ENCODE assay signal across 17 cellular contexts in genomic region chr14:68525516-68525915, GRCh38.
DNase-seq lines count a peak whose midpoint lies in the region; ATAC-seq and TF ChIP-seq lines count a peak whose summit lies in the region.
"Had no signal": no experiment of that assay in that cellular context is flagged by ENCODE, and none has a peak within 500 bp of the region (broad histone marks: within the 10 kb centered on the region; RNA-seq: fewer than 3 reads in every experiment).

No MANE protein-coding gene starts in this region.

- H3K9me3 Mint-ChIP-seq in osteocyte (ENCODE audit: unreplicated experiment), result peaks cover 10% of the 10 kb centered on the region
- peaks cover 10% of the 10 kb centered on the region for H3K9me3 Mint-ChIP-seq in activated naive CD8-positive, alpha-beta T cell treated with anti-CD3 and anti-CD28 coated beads for 36 hours

- H3K4me1 Mint-ChIP-seq in osteocyte (ENCODE audit: unreplicated experiment), result peaks cover 46% of the 10 kb centered on the region
- H3K4me1 Mint-ChIP-seq in activated naive CD8-positive, alpha-beta T cell treated with anti-CD3 and anti-CD28 coated beads for 36 hours, result peaks cover 3% of the 10 kb centered on the region

- H3K27me3 ChIP-seq in body of pancreas, result no peaks in the 10 kb centered on the region
- no peaks in the 10 kb centered on the region for H3K27me3 ChIP-seq in gastroesophageal sphincter
- H3K27me3 ChIP-seq in uterus, result no peaks in the 10 kb centered on the region
- H3K27me3 ChIP-seq: BLaER1 treated with 17β-estradiol and CSF1 and Interleukin-3, amounts not matched to agents 10 nM and 100 nM had no signal

- TF ChIP-seq CTCF in body of pancreas (IDR thresholded peaks at IDR 0.05) (no peak), gastroesophageal sphincter (IDR thresholded peaks at IDR 0.05) (no peak), osteocyte (IDR thresholded peaks at IDR 0.05) (no peak), uterus (IDR thresholded peaks at IDR 0.05) (no peak)

- H3K4me1 ChIP-seq in body of pancreas (peaks cover 87% of the 10 kb centered on the region), gastroesophageal sphincter (peaks cover 16 to 67% (median 40%) of the 10 kb centered on the region in 3 donors), uterus (peaks cover 12 to 13% of the 10 kb centered on the region in 2 donors)

- H3K9me3 ChIP-seq in body of pancreas (no peaks in the 10 kb centered on the region), gastroesophageal sphincter (peaks cover 0 to 14% (median 0%) of the 10 kb centered on the region in 3 donors), uterus (peaks cover 0 to 3% of the 10 kb centered on the region in 2 donors)

- H3K27ac ChIP-seq in body of pancreas (peak overlapping the region in 3 of 4 donors; percentile 82 to 89 (median 88)), gastroesophageal sphincter (peak overlapping the region in 3 of 4 donors; percentile 79 to 85 (median 85)), uterus (peak overlapping the region; percentile 89 to 92)

- ATAC-seq in body of pancreas (no peak), gastroesophageal sphincter (no peak), HG03025 (IDR thresholded peaks at IDR 0.05; ENCODE audit: low FRiP score, unreplicated experiment) (no peak), HG02642 (IDR thresholded peaks at IDR 0.05; ENCODE audit: poor library complexity, unreplicated experiment) (no peak)
- ATAC-seq: HCT116, HepG2, Panc1 had no signal

- no peak for DNase-seq in body of pancreas
- peak; percentile 30 for DNase-seq in osteocyte (ENCODE audit: extremely low spot score, unreplicated experiment)
- no peak for DNase-seq in uterus
- no peak for DNase-seq in activated naive CD8-positive, alpha-beta T cell treated with anti-CD3 and anti-CD28 coated beads for 36 hours
- DNase-seq: DMS79 treated with DMSO at 0.1 percent for 48 hours, GOT3, KG1, NCI-H187, NCI-H226, NCI-H524 treated with DMSO at 0.1 percent for 48 hours had no signal

- WGBS in body of pancreas, 2 donors, result 92 to 98% methylated on average over 4 of the region's 4 CpGs
- 100% methylated on average over 1 to 2 of the region's 4 CpGs for WGBS in gastroesophageal sphincter (ENCODE audit: low coverage in 1 of 2), 2 donors

- H3K27ac Mint-ChIP-seq in osteocyte (ENCODE audit: unreplicated experiment), result no peak overlapping the region
- H3K27ac Mint-ChIP-seq in activated naive CD8-positive, alpha-beta T cell treated with anti-CD3 and anti-CD28 coated beads for 36 hours, result no peak overlapping the region

- TF ChIP-seq POLR2A in body of pancreas (IDR thresholded peaks at IDR 0.05) (no peak), gastroesophageal sphincter (IDR thresholded peaks at IDR 0.05) (no peak), uterus (IDR thresholded peaks at IDR 0.05) (no peak)

- H3K36me3 ChIP-seq in body of pancreas (replicated peaks in 1 of 2; ENCODE audit: insufficient read depth in 1 of 2, low read depth in 2 of 2) (no peaks in the 10 kb centered on the region), gastroesophageal sphincter (no peaks in the 10 kb centered on the region), uterus (no peaks in the 10 kb centered on the region)

- no peak overlapping the region for H3K4me3 Mint-ChIP-seq in osteocyte (ENCODE audit: unreplicated experiment)
- H3K4me3 Mint-ChIP-seq in activated naive CD8-positive, alpha-beta T cell treated with anti-CD3 and anti-CD28 coated beads for 36 hours, result no peak overlapping the region

- peaks cover 10% of the 10 kb centered on the region for H3K36me3 Mint-ChIP-seq in osteocyte (ENCODE audit: unreplicated experiment)
- peaks cover 4% of the 10 kb centered on the region for H3K36me3 Mint-ChIP-seq in activated naive CD8-positive, alpha-beta T cell treated with anti-CD3 and anti-CD28 coated beads for 36 hours

- TF ChIP-seq EP300 in gastroesophageal sphincter (IDR thresholded peaks at IDR 0.05), result no peak

- H3K4me3 ChIP-seq in body of pancreas (no peak overlapping the region), gastroesophageal sphincter (no peak overlapping the region), uterus (no peak overlapping the region)
- H3K4me3 ChIP-seq: BLaER1 treated with 17β-estradiol and CSF1 and Interleukin-3, amounts not matched to agents 10 nM and 100 nM had no signal

- H3K27me3 Mint-ChIP-seq in osteocyte (ENCODE audit: unreplicated experiment), result no peaks in the 10 kb centered on the region
- no peaks in the 10 kb centered on the region for H3K27me3 Mint-ChIP-seq in activated naive CD8-positive, alpha-beta T cell treated with anti-CD3 and anti-CD28 coated beads for 36 hours

- intact Hi-C loops in body of pancreas (cut with DNase I) (no loop called here), uterus (cut with DNase I; ENCODE audit: low total_unique reads) (no loop called here)
